ENCODE assay signal across 11 cellular contexts in genomic region chr7:42744746-42745145, GRCh38.
"Had no signal": no experiment of that assay in that cellular context is flagged by ENCODE, and none has a peak within 500 bp of the region (broad histone marks: within the 10 kb centered on the region; RNA-seq: fewer than 3 reads in every experiment).

No MANE protein-coding gene starts in this region.

- DNase-seq: MV-4-11, NCI-H1048, NCI-H1436 treated with DMSO at 0.1 percent for 48 hours, NCI-H1694, NCI-H187 treated with DMSO at 0.1 percent for 48 hours, NCI-H2029 treated with DMSO at 0.1 percent for 48 hours, NCI-H345, NCI-H524, NCI-H526 treated with DMSO at 0.1 percent for 48 hours, NCI-H748 treated with DMSO at 0.1 percent for 48 hours, SHP77 treated with DMSO at 0.1 percent for 48 hours had no signal
